ENCODE assay signal across 8 cellular contexts in genomic region chr13:48234652-48235099, GRCh38. TPM values are rescaled to one million over a fixed set of nuclear protein-coding genes. Genes with fewer than 3 reads are reported as not detected.
DNase-seq lines count a peak whose midpoint lies in the region; ATAC-seq and TF ChIP-seq lines count a peak whose summit lies in the region.

No MANE protein-coding gene starts in this region.

- peaks cover 4% of the 10 kb centered on the region; the same call in 1 of the 2 replicates for H3K36me3 ChIP-seq in MG63
- H3K36me3 ChIP-seq in naive thymus-derived CD4-positive, alpha-beta T cell (ENCODE audit: control insufficient read depth in 2 of 3, insufficient read depth in 3 of 3, low read length in 3 of 3): peaks cover 0 to 16% (median 0%) of the 10 kb centered on the region in 3 experiments

- POLR2A ChIA-PET in naive thymus-derived CD4-positive, alpha-beta T cell (lab: Charles Lee): interaction anchor here (0.6 to 3.3 kb wide), 19 partner anchors 9 to 1638 kb away, joined by 3 to 47 read pairs (median 4); partner anchors contain the start of gene NUDT15

- no peaks in the 10 kb centered on the region for H3K9me3 ChIP-seq in MG63
- H3K9me3 ChIP-seq in naive thymus-derived CD4-positive, alpha-beta T cell (ENCODE audit: control insufficient read depth in 2 of 3, low read length in 3 of 3): no peaks in the 10 kb centered on the region

- peaks cover 51% of the 10 kb centered on the region for H3K36me3 Mint-ChIP-seq in dendritic cell treated with granulocyte-macrophage colony-stimulating factor and Interleukin-4, amounts not matched to agents 40 ng/mL and 50 ng/mL, for 4 days (ENCODE audit: low read depth)
- peaks cover 4 to 27% (median 24%) of the 10 kb centered on the region in 5 donors for H3K36me3 Mint-ChIP-seq in naive thymus-derived CD4-positive, alpha-beta T cell

- H3K27me3 Mint-ChIP-seq in dendritic cell treated with granulocyte-macrophage colony-stimulating factor and Interleukin-4, amounts not matched to agents 40 ng/mL and 50 ng/mL, for 4 days: peaks cover 11% of the 10 kb centered on the region
- H3K27me3 Mint-ChIP-seq in naive thymus-derived CD4-positive, alpha-beta T cell: peaks cover 0 to 25% (median 0%) of the 10 kb centered on the region in 5 donors

- peak overlapping the region; percentile 94 for H3K27ac Mint-ChIP-seq in dendritic cell treated with granulocyte-macrophage colony-stimulating factor and Interleukin-4, amounts not matched to agents 40 ng/mL and 50 ng/mL, for 4 days
- H3K27ac Mint-ChIP-seq in naive thymus-derived CD4-positive, alpha-beta T cell: peak overlapping the region; percentile 29 to 98 (median 95)

- H3K4me1 ChIP-seq in naive thymus-derived CD4-positive, alpha-beta T cell (ENCODE audit: control insufficient read depth in 2 of 2, insufficient read depth in 2 of 2, low read length in 2 of 2): peaks cover 42% of the 10 kb centered on the region in 2 donors

- H3K27me3 ChIP-seq in MG63: no peaks in the 10 kb centered on the region
- no peaks in the 10 kb centered on the region for H3K27me3 ChIP-seq in naive thymus-derived CD4-positive, alpha-beta T cell (ENCODE audit: control insufficient read depth in 2 of 2, insufficient read depth in 2 of 2, low read length in 2 of 2)

- no peak for ATAC-seq in naive thymus-derived CD4-positive, alpha-beta T cell
- no peak for ATAC-seq in HG03457 (IDR thresholded peaks at IDR 0.05; ENCODE audit: unreplicated experiment)
- ATAC-seq in GM19351 (IDR thresholded peaks at IDR 0.05; ENCODE audit: unreplicated experiment): no peak

- H3K4me3 ChIP-seq in AG10803 (ENCODE audit: low read length) (peak overlapping the region; percentile 99), MG63 (peak overlapping the region; percentile 87)
- peak overlapping the region; percentile 61 for H3K4me3 ChIP-seq in naive thymus-derived CD4-positive, alpha-beta T cell (ENCODE audit: low read length)

- TF ChIP-seq CTCF in AG10803 (conservative IDR thresholded peaks at IDR 0.05; ENCODE audit: low read length): no peak

- CTCF ChIA-PET in naive thymus-derived CD4-positive, alpha-beta T cell (lab: Charles Lee): interaction anchor here (0.6 to 2.7 kb wide), 6 partner anchors 35 to 189 kb away, joined by 3 to 22 read pairs (median 4); no protein-coding TSS in a partner anchor

- peaks cover 26% of the 10 kb centered on the region for H3K4me1 Mint-ChIP-seq in dendritic cell treated with granulocyte-macrophage colony-stimulating factor and Interleukin-4, amounts not matched to agents 40 ng/mL and 50 ng/mL, for 4 days (ENCODE audit: low read depth)
- H3K4me1 Mint-ChIP-seq in naive thymus-derived CD4-positive, alpha-beta T cell: peaks cover 32 to 70% (median 56%) of the 10 kb centered on the region in 7 donors

- H3K4me3 Mint-ChIP-seq in dendritic cell treated with granulocyte-macrophage colony-stimulating factor and Interleukin-4, amounts not matched to agents 40 ng/mL and 50 ng/mL, for 4 days: peak overlapping the region; percentile 78
- peak overlapping the region; percentile 64 to 99 (median 97) for H3K4me3 Mint-ChIP-seq in naive thymus-derived CD4-positive, alpha-beta T cell

- H3K27ac ChIP-seq in naive thymus-derived CD4-positive, alpha-beta T cell (ENCODE audit: low read depth, low read length): peak overlapping the region; percentile 94

- H3K9me3 Mint-ChIP-seq in dendritic cell treated with granulocyte-macrophage colony-stimulating factor and Interleukin-4, amounts not matched to agents 40 ng/mL and 50 ng/mL, for 4 days: no peaks in the 10 kb centered on the region
- no peaks in the 10 kb centered on the region for H3K9me3 Mint-ChIP-seq in naive thymus-derived CD4-positive, alpha-beta T cell

- DNase-seq in AG10803 (ENCODE audit: low read depth) (no peak), MG63 (no peak), foreskin melanocyte (no peak), NCI-H345 (lab: John Stamatoyannopoulos, UW) (no peak)
- no peak for DNase-seq in naive thymus-derived CD4-positive, alpha-beta T cell

- intact Hi-C loops in dendritic cell treated with granulocyte-macrophage colony-stimulating factor and Interleukin-4, amounts not matched to agents 40 ng/mL and 50 ng/mL, for 4 days (cut with micrococcal nuclease): loop anchor here (5.0 kb wide), 1 partner anchor 92 kb away; no protein-coding TSS in a partner anchor
- intact Hi-C loops in naive thymus-derived CD4-positive, alpha-beta T cell (cut with micrococcal nuclease): loop anchor here (1.0 to 10.0 kb wide), 4 partner anchors 10 to 350 kb away; no protein-coding TSS in a partner anchor

RNA-seq across cellular contexts. Expression of gene ITM2B, which starts 1.7 kb away (rescaled TPM):
- 39.7 and 47.3 TPM in 2 replicates for total RNA-seq in MG63 (2014; rRNA removed; shearing (Covaris generic); ENCODE audit: low replicate concordance)
- 100 to 1,000 TPM; 190 to 733 (median 412) TPM for total RNA-seq in naive thymus-derived CD4-positive, alpha-beta T cell
- polyA plus RNA-seq in naive thymus-derived CD4-positive, alpha-beta T cell: 1,000 to 10,000 TPM; 1,112 to 1,479 TPM
